ENCODE assay signal across 12 cellular contexts in the genomic region with DNA sequence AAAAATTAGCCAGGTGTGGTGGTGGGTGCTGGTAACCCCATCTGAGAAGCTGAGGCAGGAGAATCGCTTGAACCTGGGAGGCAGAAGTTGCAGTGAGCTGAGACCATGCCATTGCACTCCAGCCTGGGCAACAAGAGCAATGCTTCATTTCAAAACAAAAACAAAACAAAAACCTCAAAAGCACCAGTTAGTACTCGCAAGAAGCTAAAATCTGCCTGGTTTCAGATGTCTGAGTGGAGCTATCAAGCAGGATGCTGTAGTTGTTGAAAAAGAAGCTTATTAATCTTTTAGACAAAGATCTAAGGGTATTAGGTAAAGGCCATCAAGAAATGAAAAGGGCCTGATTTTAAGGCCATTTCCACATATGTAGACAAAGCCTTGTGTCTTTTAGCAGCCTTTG. TPM values are rescaled to one million over a fixed set of nuclear protein-coding genes. Genes with fewer than 3 reads are reported as not detected.
"Had no signal": no experiment of that assay in that cellular context is flagged by ENCODE, and none has a peak within 500 bp of the region (broad histone marks: within the 10 kb centered on the region; RNA-seq: fewer than 3 reads in every experiment).

No MANE protein-coding gene starts in this region.

- H3K27ac Mint-ChIP-seq: HFFc6 had no signal

- H3K36me3 ChIP-seq: HAP-1 had no signal

- H3K27me3 Mint-ChIP-seq: IgD-negative memory B cell had no signal

- H3K9me3 Mint-ChIP-seq: HFFc6, IgD-negative memory B cell had no signal

- H3K27ac ChIP-seq: HL-60, KMS-11 had no signal

- ATAC-seq: HCT116 had no signal

- FAIRE-seq: HepG2 had no signal

- H3K9me3 ChIP-seq: HAP-1 had no signal

- H3K4me3 ChIP-seq: HAP-1 had no signal

- H3K4me1 ChIP-seq: HAP-1 had no signal

- DNase-seq: GOT3, H7, HFFc6, KBM-7 had no signal

- H3K4me2 ChIP-seq: KMS-11 had no signal

- H3K9ac ChIP-seq: KMS-11 had no signal

- H3K4me3 Mint-ChIP-seq: HFFc6 had no signal

RNA-seq across cellular contexts. Expression of a gene that starts 53.1 kb away (rescaled TPM):
- total RNA-seq: H4, HFFc6, HT1080 had no signal
